ENCODE assay signal across 8 cellular contexts in the genomic region with DNA sequence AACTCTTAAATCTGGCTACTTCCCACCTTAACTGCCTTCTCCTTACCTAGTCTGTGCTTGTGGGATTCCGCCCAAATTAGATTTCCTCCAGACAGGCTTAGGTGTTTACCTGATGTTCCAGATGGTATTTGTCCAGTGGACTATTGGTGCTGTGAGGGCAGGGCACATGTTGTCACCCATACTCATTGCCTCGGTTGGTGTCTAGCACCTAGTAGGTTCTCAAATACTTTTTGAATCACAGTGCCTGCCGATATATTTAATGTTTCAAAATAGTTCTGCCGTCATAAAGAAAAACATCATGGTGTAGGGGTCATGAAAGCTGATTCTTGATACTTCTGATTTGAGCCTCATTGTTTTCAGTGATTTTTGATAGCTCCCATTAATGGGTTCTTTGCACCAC. TPM values are rescaled to one million over a fixed set of nuclear protein-coding genes. Genes with fewer than 3 reads are reported as not detected.
A peak's percentile ranks its signal among the peaks of the same experiment; 100 is the strongest.
DNase-seq lines count a peak whose midpoint lies in the region; ATAC-seq and TF ChIP-seq lines count a peak whose summit lies in the region.

No MANE protein-coding gene starts in this region.

- H3K9me3 ChIP-seq in right atrium auricular region, result no peaks in the 10 kb centered on the region
- H3K9me3 ChIP-seq in mammary epithelial cell (replicated peaks; ENCODE audit: insufficient read depth, low read length), result no peaks in the 10 kb centered on the region
- H3K9me3 ChIP-seq in mononuclear cell (ENCODE audit: low read depth, low read length), result no peaks in the 10 kb centered on the region
- no peaks in the 10 kb centered on the region for H3K9me3 ChIP-seq in aorta (ENCODE audit: control insufficient read depth, low read length)

- H3K27me3 ChIP-seq in right atrium auricular region (no peaks in the 10 kb centered on the region), mammary epithelial cell (ENCODE audit: insufficient read depth, low read length) (no peaks in the 10 kb centered on the region), mononuclear cell (ENCODE audit: insufficient read depth, low read length) (no peaks in the 10 kb centered on the region), aorta (ENCODE audit: control insufficient read depth in 1 of 2, insufficient read depth in 2 of 2, low read length in 1 of 2) (no peaks in the 10 kb centered on the region)

- H3K9ac ChIP-seq in mammary epithelial cell (ENCODE audit: insufficient read depth, low read length), result peak overlapping the region; percentile 90

- dilution Hi-C loops in mammary epithelial cell (cut with HindIII; ENCODE audit: low sequenced_read_pairs), result no loop called here

- intact Hi-C loops in Right ventricle myocardium superior (cut with DNase I) (loop anchor here (5.0 kb wide), 1 partner anchor 35 kb away; no protein-coding TSS in a partner anchor), mammary epithelial cell (cut with micrococcal nuclease) (no loop called here), aorta (cut with DNase I) (loop anchor here in 1 of 2 donors (5.0 kb wide), 2 partner anchors 35 to 45 kb away; no protein-coding TSS in a partner anchor)

- CTCF ChIA-PET in mammary epithelial cell (lab: Charles Lee; ENCODE audit: low non-redundant PET), result no interaction called here

- H4K20me1 ChIP-seq in mammary epithelial cell (ENCODE audit: insufficient read depth, low read length), result peaks cover 2% of the 10 kb centered on the region

- H3K4me1 ChIP-seq in right atrium auricular region (peaks cover 0 to 77% of the 10 kb centered on the region in 2 donors), mammary epithelial cell (ENCODE audit: insufficient read depth, low read length) (peaks cover 35% of the 10 kb centered on the region), mononuclear cell (ENCODE audit: insufficient read depth, low read length) (peaks cover 55% of the 10 kb centered on the region), aorta (ENCODE audit: control insufficient read depth in 1 of 2, insufficient read depth in 2 of 2, low read length in 2 of 2) (peaks cover 0 to 5% of the 10 kb centered on the region in 2 donors)

- in situ Hi-C loops in mammary epithelial cell (cut with MboI; ENCODE audit: low sequenced_read_pairs in 2 of 2), result no loop called here

- H3K79me2 ChIP-seq in mammary epithelial cell (ENCODE audit: insufficient read depth, low read length), result peaks cover 96% of the 10 kb centered on the region

- TF ChIP-seq CTCF in right atrium auricular region (IDR thresholded peaks at IDR 0.05), result no peak
- no peak for TF ChIP-seq CTCF in mammary epithelial cell (conservative IDR thresholded peaks at IDR 0.05 in 1 of 2, IDR thresholded peaks at IDR 0.05 in 1 of 2; ENCODE audit: extremely low read depth in 1 of 2, insufficient read depth in 1 of 2, low read depth in 1 of 2, low read length in 2 of 2)
- TF ChIP-seq CTCF in omental fat pad (IDR thresholded peaks at IDR 0.05), result no peak

- H3K27ac ChIP-seq in right atrium auricular region (peak overlapping the region; percentile 99), mammary epithelial cell (ENCODE audit: insufficient read depth, low read depth, low read length) (peak overlapping the region; percentile 74), aorta (ENCODE audit: low read depth in 1 of 2, low read length in 2 of 2) (peak overlapping the region in 1 of 2 donors; percentile 68)

- peak overlapping the region; percentile 97 for H3K4me2 ChIP-seq in mammary epithelial cell (ENCODE audit: insufficient read depth, low read depth, low read length)

- H3K4me3 ChIP-seq in right atrium auricular region, result peak overlapping the region; percentile 82 to 91
- peak overlapping the region; percentile 76 to 97 (median 88) for H3K4me3 ChIP-seq in mammary epithelial cell (replicated peaks in 1 of 3; ENCODE audit: insufficient read depth in 1 of 3, low read depth in 2 of 3, low read length in 3 of 3)
- peak overlapping the region; percentile 75 for H3K4me3 ChIP-seq in mononuclear cell (ENCODE audit: low read length)
- H3K4me3 ChIP-seq in aorta (ENCODE audit: low read length in 2 of 2), result peak overlapping the region; percentile 33 to 62

- ATAC-seq in Right ventricle myocardium superior (ENCODE audit: poor library complexity) (no peak), aorta (ENCODE audit: low FRiP score) (no peak), omental fat pad (ENCODE audit: low FRiP score) (no peak), GM18870 (IDR thresholded peaks at IDR 0.05; ENCODE audit: unreplicated experiment) (no peak)

- BruUV-seq in mammary epithelial cell (replicated peaks; lab: Mats Ljungman, UMichigan), result no TSS peak

- 0% methylated on average over 4 of the region's 4 CpGs for WGBS in mammary epithelial cell (ENCODE audit: low coverage, missing lambda C conversion rate)
- WGBS in aorta, 2 donors, result 3 to 5% methylated on average over 4 of the region's 4 CpGs

- peak overlapping the region; percentile 79 for H2AFZ ChIP-seq in mammary epithelial cell (ENCODE audit: low read depth, low read length)

- DNase-seq in right atrium auricular region (ENCODE audit: low spot score) (no peak), Right ventricle myocardium superior (no peak), mammary epithelial cell (no peak), aorta (no peak), omental fat pad (ENCODE audit: low spot score) (no peak), T-helper 9 cell (no peak)

- no peaks in the 10 kb centered on the region for H3K36me3 ChIP-seq in right atrium auricular region
- peaks cover 4% of the 10 kb centered on the region for H3K36me3 ChIP-seq in mammary epithelial cell (ENCODE audit: insufficient read depth, low read length)
- H3K36me3 ChIP-seq in aorta (ENCODE audit: control insufficient read depth in 1 of 2, insufficient read depth in 2 of 2, low read length in 1 of 2), result no peaks in the 10 kb centered on the region

RNA-seq across cellular contexts. Expression of a gene that starts 1.1 kb away (rescaled TPM):
- total RNA-seq in right atrium auricular region (100 to 1,000 TPM; 143 to 193 TPM), Right ventricle myocardium superior (139 TPM), mammary epithelial cell (100 to 1,000 TPM; 294 to 300 TPM), mononuclear cell (218 TPM), aorta (100 to 1,000 TPM; 345 to 394 TPM), omental fat pad (100 to 1,000 TPM; 295 to 372 (median 307) TPM)
- polyA plus RNA-seq in mammary epithelial cell (223 TPM), aorta (100 to 1,000 TPM; 218 to 243 TPM)
- polyA minus RNA-seq in mammary epithelial cell, result 528 TPM

RNA-seq across cellular contexts. Expression of a gene that starts 1.4 kb away (rescaled TPM):
- total RNA-seq in right atrium auricular region (100 to 1,000 TPM; 274 to 287 TPM), Right ventricle myocardium superior (373 TPM), mammary epithelial cell (100 to 1,000 TPM; 617 to 628 TPM), mononuclear cell (121 TPM), aorta (100 to 1,000 TPM; 415 to 476 TPM), omental fat pad (100 to 1,000 TPM; 356 to 471 (median 416) TPM)
- polyA plus RNA-seq in mammary epithelial cell (360 TPM), aorta (100 to 1,000 TPM; 220 to 221 TPM)
- polyA minus RNA-seq in mammary epithelial cell, result 893 TPM

RNA-seq across cellular contexts. Expression of a gene that starts 39.3 kb away (rescaled TPM):
- total RNA-seq in right atrium auricular region, result 10 to 100 TPM; 11.1 to 21.5 TPM
- 14.0 TPM for total RNA-seq in Right ventricle myocardium superior
- total RNA-seq in mammary epithelial cell, result 10 to 100 TPM; 38.5 to 40.2 TPM
- polyA plus RNA-seq in mammary epithelial cell, result 22.0 TPM
- polyA minus RNA-seq in mammary epithelial cell, result 103 TPM
- total RNA-seq in mononuclear cell, result 27.6 TPM
- 10 to 100 TPM; 49.1 to 64.4 TPM for total RNA-seq in aorta
- 10 to 100 TPM; 16.4 to 48.2 TPM for polyA plus RNA-seq in aorta
- 10 to 100 TPM; 27.6 to 65.8 (median 34.1) TPM for total RNA-seq in omental fat pad
